Comparison of ENCODE assay signal across 1 cellular context in the genomic region with DNA sequence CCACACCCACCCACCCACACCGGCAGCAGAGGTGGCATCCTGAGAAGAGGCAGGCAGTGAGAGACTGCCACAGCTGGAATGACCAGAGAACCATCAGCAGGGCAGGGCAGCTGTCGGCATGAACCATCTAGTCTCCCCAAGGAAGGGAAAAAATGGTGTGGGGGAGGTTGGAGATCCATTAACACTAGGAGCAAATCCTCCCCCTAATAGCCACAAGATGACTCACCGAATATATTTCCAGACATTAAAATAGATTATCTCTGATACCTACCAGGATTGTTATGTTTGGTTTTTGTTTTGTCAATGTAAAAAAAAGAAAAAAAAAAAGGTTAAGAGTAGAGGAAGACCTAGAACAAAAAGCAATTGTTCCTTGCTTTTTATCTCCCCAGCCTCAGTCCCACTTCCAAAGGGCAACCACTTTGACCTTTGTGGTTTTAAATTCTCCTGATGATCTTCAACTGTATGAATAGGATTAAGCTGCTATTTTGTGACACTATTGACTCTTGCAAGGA.
TF ChIP-seq lines count a peak whose summit lies in the region.

No MANE protein-coding gene starts in this region.

TF ChIP-seq in GM23338, 12 proteins besides CTCF, POLR2A, EP300 and RAD21 (continued from another document):
- TF ChIP-seq, protein P1, sequence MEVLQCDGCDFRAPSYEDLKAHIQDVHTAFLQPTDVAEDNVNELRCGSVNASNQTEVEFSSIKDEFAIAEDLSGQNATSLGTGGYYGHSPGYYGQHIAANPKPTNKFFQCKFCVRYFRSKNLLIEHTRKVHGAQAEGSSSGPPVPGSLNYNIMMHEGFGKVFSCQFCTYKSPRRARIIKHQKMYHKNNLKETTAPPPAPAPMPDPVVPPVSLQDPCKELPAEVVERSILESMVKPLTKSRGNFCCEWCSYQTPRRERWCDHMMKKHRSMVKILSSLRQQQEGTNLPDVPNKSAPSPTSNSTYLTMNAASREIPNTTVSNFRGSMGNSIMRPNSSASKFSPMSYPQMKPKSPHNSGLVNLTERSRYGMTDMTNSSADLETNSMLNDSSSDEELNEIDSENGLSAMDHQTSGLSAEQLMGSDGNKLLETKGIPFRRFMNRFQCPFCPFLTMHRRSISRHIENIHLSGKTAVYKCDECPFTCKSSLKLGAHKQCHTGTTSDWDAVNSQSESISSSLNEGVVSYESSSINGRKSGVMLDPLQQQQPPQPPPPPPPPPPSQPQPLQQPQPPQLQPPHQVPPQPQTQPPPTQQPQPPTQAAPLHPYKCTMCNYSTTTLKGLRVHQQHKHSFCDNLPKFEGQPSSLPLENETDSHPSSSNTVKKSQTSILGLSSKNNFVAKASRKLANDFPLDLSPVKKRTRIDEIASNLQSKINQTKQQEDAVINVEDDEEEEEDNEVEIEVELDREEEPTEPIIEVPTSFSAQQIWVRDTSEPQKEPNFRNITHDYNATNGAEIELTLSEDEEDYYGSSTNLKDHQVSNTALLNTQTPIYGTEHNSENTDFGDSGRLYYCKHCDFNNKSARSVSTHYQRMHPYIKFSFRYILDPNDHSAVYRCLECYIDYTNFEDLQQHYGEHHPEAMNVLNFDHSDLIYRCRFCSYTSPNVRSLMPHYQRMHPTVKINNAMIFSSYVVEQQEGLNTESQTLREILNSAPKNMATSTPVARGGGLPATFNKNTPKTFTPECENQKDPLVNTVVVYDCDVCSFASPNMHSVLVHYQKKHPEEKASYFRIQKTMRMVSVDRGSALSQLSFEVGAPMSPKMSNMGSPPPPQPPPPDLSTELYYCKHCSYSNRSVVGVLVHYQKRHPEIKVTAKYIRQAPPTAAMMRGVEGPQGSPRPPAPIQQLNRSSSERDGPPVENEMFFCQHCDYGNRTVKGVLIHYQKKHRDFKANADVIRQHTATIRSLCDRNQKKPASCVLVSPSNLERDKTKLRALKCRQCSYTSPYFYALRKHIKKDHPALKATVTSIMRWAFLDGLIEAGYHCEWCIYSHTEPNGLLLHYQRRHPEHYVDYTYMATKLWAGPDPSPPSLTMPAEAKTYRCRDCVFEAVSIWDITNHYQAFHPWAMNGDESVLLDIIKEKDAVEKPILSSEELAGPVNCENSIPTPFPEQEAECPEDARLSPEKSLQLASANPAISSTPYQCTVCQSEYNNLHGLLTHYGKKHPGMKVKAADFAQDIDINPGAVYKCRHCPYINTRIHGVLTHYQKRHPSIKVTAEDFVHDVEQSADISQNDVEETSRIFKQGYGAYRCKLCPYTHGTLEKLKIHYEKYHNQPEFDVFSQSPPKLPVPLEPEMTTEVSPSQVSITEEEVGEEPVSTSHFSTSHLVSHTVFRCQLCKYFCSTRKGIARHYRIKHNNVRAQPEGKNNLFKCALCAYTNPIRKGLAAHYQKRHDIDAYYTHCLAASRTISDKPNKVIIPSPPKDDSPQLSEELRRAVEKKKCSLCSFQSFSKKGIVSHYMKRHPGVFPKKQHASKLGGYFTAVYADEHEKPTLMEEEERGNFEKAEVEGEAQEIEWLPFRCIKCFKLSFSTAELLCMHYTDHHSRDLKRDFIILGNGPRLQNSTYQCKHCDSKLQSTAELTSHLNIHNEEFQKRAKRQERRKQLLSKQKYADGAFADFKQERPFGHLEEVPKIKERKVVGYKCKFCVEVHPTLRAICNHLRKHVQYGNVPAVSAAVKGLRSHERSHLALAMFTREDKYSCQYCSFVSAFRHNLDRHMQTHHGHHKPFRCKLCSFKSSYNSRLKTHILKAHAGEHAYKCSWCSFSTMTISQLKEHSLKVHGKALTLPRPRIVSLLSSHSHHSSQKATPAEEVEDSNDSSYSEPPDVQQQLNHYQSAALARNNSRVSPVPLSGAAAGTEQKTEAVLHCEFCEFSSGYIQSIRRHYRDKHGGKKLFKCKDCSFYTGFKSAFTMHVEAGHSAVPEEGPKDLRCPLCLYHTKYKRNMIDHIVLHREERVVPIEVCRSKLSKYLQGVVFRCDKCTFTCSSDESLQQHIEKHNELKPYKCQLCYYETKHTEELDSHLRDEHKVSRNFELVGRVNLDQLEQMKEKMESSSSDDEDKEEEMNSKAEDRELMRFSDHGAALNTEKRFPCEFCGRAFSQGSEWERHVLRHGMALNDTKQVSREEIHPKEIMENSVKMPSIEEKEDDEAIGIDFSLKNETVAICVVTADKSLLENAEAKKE (CRISPR knock-in tag; IDR thresholded peaks at IDR 0.05) = no peak
- no peak for TF ChIP-seq ZNF114 (CRISPR knock-in tag; IDR thresholded peaks at IDR 0.05)
- no peak for TF ChIP-seq STAT1 (IDR thresholded peaks at IDR 0.05; ENCODE audit: unreplicated experiment)
- no peak for TF ChIP-seq EZH2phosphoT487 (IDR thresholded peaks at IDR 0.05; ENCODE audit: unreplicated experiment)
- TF ChIP-seq, protein P2, sequence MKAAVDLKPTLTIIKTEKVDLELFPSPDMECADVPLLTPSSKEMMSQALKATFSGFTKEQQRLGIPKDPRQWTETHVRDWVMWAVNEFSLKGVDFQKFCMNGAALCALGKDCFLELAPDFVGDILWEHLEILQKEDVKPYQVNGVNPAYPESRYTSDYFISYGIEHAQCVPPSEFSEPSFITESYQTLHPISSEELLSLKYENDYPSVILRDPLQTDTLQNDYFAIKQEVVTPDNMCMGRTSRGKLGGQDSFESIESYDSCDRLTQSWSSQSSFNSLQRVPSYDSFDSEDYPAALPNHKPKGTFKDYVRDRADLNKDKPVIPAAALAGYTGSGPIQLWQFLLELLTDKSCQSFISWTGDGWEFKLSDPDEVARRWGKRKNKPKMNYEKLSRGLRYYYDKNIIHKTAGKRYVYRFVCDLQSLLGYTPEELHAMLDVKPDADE (IDR thresholded peaks at IDR 0.05) = no peak
- TF ChIP-seq EZH2 (IDR thresholded peaks at IDR 0.05; ENCODE audit: low read depth, unreplicated experiment) = no peak
- no peak for TF ChIP-seq JUNB (IDR thresholded peaks at IDR 0.05; ENCODE audit: unreplicated experiment)
- TF ChIP-seq POLR2AphosphoS5 (IDR thresholded peaks at IDR 0.05; ENCODE audit: low read depth) = no peak
- TF ChIP-seq ZNF331 (CRISPR knock-in tag; IDR thresholded peaks at IDR 0.05; ENCODE audit: low read depth) = no peak
